Comparison of ENCODE assay signal across 9 cellular contexts in genomic region chr12:106135781-106136180, GRCh38. TPM values are rescaled to one million over a fixed set of nuclear protein-coding genes. Genes with fewer than 3 reads are reported as not detected.
DNase-seq lines count a peak whose midpoint lies in the region; ATAC-seq and TF ChIP-seq lines count a peak whose summit lies in the region.
"Had no signal": no experiment of that assay in that cellular context is flagged by ENCODE, and none has a peak within 500 bp of the region (broad histone marks: within the 10 kb centered on the region; RNA-seq: fewer than 3 reads in every experiment).

No MANE protein-coding gene starts in this region.

- TF ChIP-seq CTCF in dorsolateral prefrontal cortex (IDR thresholded peaks at IDR 0.05 in 54 of 56, conservative IDR thresholded peaks at IDR 0.05 in 2 of 56; ENCODE audit: low read depth in 1 of 56, partially characterized antibody in 56 of 56) (no peak), colonic mucosa (IDR thresholded peaks at IDR 0.05) (no peak)

- H3K27me3 ChIP-seq in dorsolateral prefrontal cortex (no peaks in the 10 kb centered on the region), muscle layer of duodenum (ENCODE audit: low read depth, low read length) (no peaks in the 10 kb centered on the region), colonic mucosa (peaks cover 11% of the 10 kb centered on the region)

- in situ Hi-C loops in ACHN (cut with HindIII; ENCODE audit: low pct_ligation_motif_present, low pct_unique_long_range_greater_than_20kb, low sequenced_read_pairs), result no loop called here

- no peaks in the 10 kb centered on the region for H3K36me3 ChIP-seq in muscle layer of duodenum (ENCODE audit: control insufficient read depth in 1 of 2, insufficient read depth in 2 of 2, low read length in 2 of 2)
- no peaks in the 10 kb centered on the region for H3K36me3 ChIP-seq in colonic mucosa

- H3K4me3 ChIP-seq in dorsolateral prefrontal cortex (peak overlapping the region; percentile 70 to 98 (median 90)), muscle layer of duodenum (ENCODE audit: low read depth in 1 of 2, low read length in 2 of 2) (peak overlapping the region; percentile 18 to 74), colonic mucosa (no peak overlapping the region)

- peak overlapping the region; percentile 77 to 100 (median 99) for H3K27ac ChIP-seq in dorsolateral prefrontal cortex
- peak overlapping the region; percentile 36 for H3K27ac ChIP-seq in muscle layer of duodenum (ENCODE audit: low read length)
- no peak overlapping the region for H3K27ac ChIP-seq in colonic mucosa

- H3K9ac ChIP-seq in colonic mucosa (ENCODE audit: low read depth in 2 of 2, low read length in 2 of 2), result no peak overlapping the region

- peak; percentile 52 for DNase-seq in ACHN
- DNase-seq in LHCN-M2 (ENCODE audit: low read depth), result peak; percentile 41
- peak in 1 of 10 donors; percentile 36 for DNase-seq in dorsolateral prefrontal cortex
- DNase-seq in T1000 (lab: John Stamatoyannopoulos, UW), result no peak
- DNase-seq in colonic mucosa, result no peak
- no peak for DNase-seq in NCI-H2081 (lab: John Stamatoyannopoulos, UW)

- H3K4me1 ChIP-seq in muscle layer of duodenum (ENCODE audit: control insufficient read depth in 1 of 2, insufficient read depth in 2 of 2, low read length in 2 of 2), result peaks cover 0 to 37% of the 10 kb centered on the region in 2 donors
- H3K4me1 ChIP-seq in colonic mucosa, result no peaks in the 10 kb centered on the region

- intact Hi-C loops in dorsolateral prefrontal cortex (cut with DNase I) (loop anchor here (2.0 to 10.0 kb wide), 13 partner anchors 49 to 715 kb away; partner anchors contain the start of genes POLR3B (in 1 of the 2) and TCP11L2 (in 1 of the 2)), colonic mucosa (cut with DNase I) (loop anchor here (5.0 kb wide), 3 partner anchors 103 to 713 kb away; no protein-coding TSS in a partner anchor)

- H3K9me3 ChIP-seq in muscle layer of duodenum (ENCODE audit: control insufficient read depth in 1 of 2, low read length in 2 of 2) (no peaks in the 10 kb centered on the region), colonic mucosa (no peaks in the 10 kb centered on the region)

- ATAC-seq in GM18870 (IDR thresholded peaks at IDR 0.05; ENCODE audit: unreplicated experiment), result no peak

RNA-seq across cellular contexts. Expression of gene NUAK1, which starts 3.0 kb away (rescaled TPM):
- total RNA-seq in LHCN-M2 (2014; rRNA removed) (2.4 and 6.0 TPM in 2 replicates), dorsolateral prefrontal cortex (100 to 1,000 TPM in 82 of 120 experiments, 10 to 100 TPM in 38; 44.5 to 165 (median 114) TPM), colonic mucosa (1 to 10 TPM; 2.2 to 3.7 TPM)
- 15.6 TPM for polyA plus RNA-seq in LHCN-M2 (2012)
- total RNA-seq: activated CD8-positive, alpha-beta memory T cell treated with anti-CD3 and anti-CD28 coated beads, Interleukin-2, amount 10 ng/mL, durations not matched to agents 7 days and 5 days had no signal

Comparison
In these comparisons a context has a peak if more than half of its experiments do, and no peak if none do; other contexts are left out.
1. DNase-seq: peak in ACHN (single experiment) and LHCN-M2 (single experiment); none in T1000 (single experiment), colonic mucosa (single experiment) and NCI-H2081 (0 of 2).